ENCODE assay signal across 16 cellular contexts in the genomic region with DNA sequence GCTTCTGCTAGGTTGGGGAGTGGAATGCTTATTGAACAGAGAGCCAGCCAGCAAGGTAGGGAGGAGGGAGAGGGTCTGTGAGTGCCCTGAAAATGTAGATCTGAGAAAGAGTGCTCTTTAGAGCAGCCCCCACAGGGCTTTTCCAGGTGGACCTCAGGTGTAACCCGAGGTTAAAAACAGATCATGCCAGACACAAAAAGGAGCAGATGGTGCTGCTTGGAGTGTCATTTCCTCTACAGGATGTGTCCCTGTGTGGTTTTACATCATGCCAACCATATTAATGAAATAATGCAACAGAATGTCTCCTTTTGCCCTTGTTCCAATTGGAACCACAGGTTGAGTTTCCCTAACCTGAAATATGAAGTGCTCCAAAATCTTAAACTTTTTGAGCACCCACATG. TPM values are rescaled to one million over a fixed set of nuclear protein-coding genes. Genes with fewer than 3 reads are reported as not detected.
DNase-seq lines count a peak whose midpoint lies in the region; ATAC-seq and TF ChIP-seq lines count a peak whose summit lies in the region.
"Had no signal": no experiment of that assay in that cellular context is flagged by ENCODE, and none has a peak within 500 bp of the region (broad histone marks: within the 10 kb centered on the region; RNA-seq: fewer than 3 reads in every experiment).

No MANE protein-coding gene starts in this region.

- peak; percentile 40 for DNase-seq in DMS53 (lab: John Stamatoyannopoulos, UW)
- no peak for DNase-seq in DMS53 treated with DMSO at 0.1 percent for 48 hours (lab: John Stamatoyannopoulos, UW; ENCODE audit: unreplicated experiment)
- DNase-seq in adrenal gland: no peak
- no peak for DNase-seq in psoas muscle
- DNase-seq in HPDE6-E6E7 (ENCODE audit: extremely low spot score): no peak
- no peak for DNase-seq in SK-N-SH
- DNase-seq: amniotic stem cell, NCI-H2107 had no signal

- no peak for TF ChIP-seq CTCF in adrenal gland (IDR thresholded peaks at IDR 0.05)
- TF ChIP-seq CTCF in psoas muscle (IDR thresholded peaks at IDR 0.05): no peak
- no peak for TF ChIP-seq CTCF in SK-N-SH (IDR thresholded peaks at IDR 0.05)

- no peak for TF ChIP-seq RAD21 in SK-N-SH (IDR thresholded peaks at IDR 0.05; ENCODE audit: low read length)

- H3K4me3 ChIP-seq in adrenal gland (no peak overlapping the region), psoas muscle (no peak overlapping the region), SK-N-SH (ENCODE audit: low read depth in 2 of 2, low read length in 1 of 2) (no peak overlapping the region)

- H3K27me3 ChIP-seq in adrenal gland (no peaks in the 10 kb centered on the region), psoas muscle (ENCODE audit: insufficient read depth in 3 of 3, low read length in 2 of 3) (no peaks in the 10 kb centered on the region), SK-N-SH (ENCODE audit: insufficient read depth) (no peaks in the 10 kb centered on the region)

- TF ChIP-seq POLR2A in adrenal gland (IDR thresholded peaks at IDR 0.05): no peak

- H3K27ac ChIP-seq in adrenal gland: peak overlapping the region in 4 of 5 donors; percentile 10 to 97 (median 54)
- peak overlapping the region; percentile 97 for H3K27ac ChIP-seq in psoas muscle
- no peak overlapping the region for H3K27ac ChIP-seq in SK-N-SH (ENCODE audit: low read depth in 2 of 2, low read length in 1 of 2)
- H3K27ac ChIP-seq: VCaP had no signal

- peaks cover 5% of the 10 kb centered on the region for H3K36me3 Mint-ChIP-seq in IgD-negative memory B cell

- intact Hi-C loops in adrenal gland (cut with DNase I) (no loop called here), psoas muscle (cut with DNase I) (no loop called here)

- H2AFZ ChIP-seq in SK-N-SH (ENCODE audit: low read depth): no peak overlapping the region

- H3K4me2 ChIP-seq in SK-N-SH: no peak overlapping the region

- H3K4me1 ChIP-seq in adrenal gland (replicated peaks in 1 of 2) (peaks cover 62 to 100% of the 10 kb centered on the region in 2 donors), psoas muscle (peaks cover 86% of the 10 kb centered on the region), SK-N-SH (ENCODE audit: control insufficient read depth in 1 of 2, insufficient read depth in 2 of 2, low read depth in 1 of 2, low read length in 1 of 2) (peaks cover 12 to 19% of the 10 kb centered on the region in 2 experiments; a peak in 3 of 4 replicates)

- 49 to 83% (median 65%) methylated on average over 1 of the region's 1 CpG for WGBS in adrenal gland, 4 donors
- 47 to 56% (median 53%) methylated on average over 1 of the region's 1 CpG for WGBS in psoas muscle, 3 donors
- WGBS in SK-N-SH (ENCODE audit: low lambda C conversion rate): 57% methylated on average over 1 of the region's 1 CpG

- no peaks in the 10 kb centered on the region for H3K27me3 Mint-ChIP-seq in IgD-negative memory B cell

- no peaks in the 10 kb centered on the region for H3K9me3 ChIP-seq in adrenal gland (replicated peaks in 1 of 3)
- H3K9me3 ChIP-seq in psoas muscle: no peaks in the 10 kb centered on the region
- H3K9me3 ChIP-seq in SK-N-SH: no peaks in the 10 kb centered on the region

- TF ChIP-seq EP300 in SK-N-SH (IDR thresholded peaks at IDR 0.05; ENCODE audit: borderline replicate concordance in 1 of 2, low read depth in 1 of 2, low read length in 1 of 2): no peak

- H3F3A ChIP-seq in SK-N-SH (replicated peaks; ENCODE audit: insufficient read depth): peaks cover 11% of the 10 kb centered on the region

- H3K9me3 Mint-ChIP-seq in IgD-negative memory B cell: no peaks in the 10 kb centered on the region

- H3K9ac ChIP-seq in SK-N-SH: no peak overlapping the region

- peak overlapping the region in 3 of 4 donors; percentile 69 to 87 (median 86) for H3K4me3 Mint-ChIP-seq in IgD-negative memory B cell

- H3K36me3 ChIP-seq in adrenal gland (replicated peaks in 1 of 2) (no peaks in the 10 kb centered on the region), psoas muscle (ENCODE audit: insufficient read depth in 1 of 2, low read depth in 1 of 2) (peaks cover 0 to 2% of the 10 kb centered on the region in 2 donors), SK-N-SH (replicated peaks in 1 of 2; ENCODE audit: control insufficient read depth in 1 of 2, insufficient read depth in 2 of 2, low read length in 1 of 2) (no peaks in the 10 kb centered on the region)

- H3K9me2 ChIP-seq in SK-N-SH: no peaks in the 10 kb centered on the region

- no peaks in the 10 kb centered on the region for H4K20me1 ChIP-seq in SK-N-SH (ENCODE audit: insufficient read depth)

- POLR2A ChIA-PET in SK-N-SH (lab: Yijun Ruan, JAX): no interaction called here

- ATAC-seq in psoas muscle (no peak), HG02852 (IDR thresholded peaks at IDR 0.05; ENCODE audit: unreplicated experiment) (no peak)
- ATAC-seq: HepG2, sciatic nerve had no signal

- CTCF ChIA-PET in SK-N-SH (lab: Yijun Ruan, JAX): interaction anchor here (0.9 kb wide), 1 partner anchor 109 kb away, joined by 3 read pairs; no protein-coding TSS in a partner anchor

- H3K27ac Mint-ChIP-seq in IgD-negative memory B cell: peak overlapping the region; percentile 68 to 98 (median 90)

- H3K79me2 ChIP-seq in SK-N-SH (ENCODE audit: insufficient read depth): peaks cover 75% of the 10 kb centered on the region

- H3K4me1 Mint-ChIP-seq in IgD-negative memory B cell: peaks cover 63 to 91% (median 82%) of the 10 kb centered on the region in 3 donors

TF ChIP-seq in SK-N-SH, 30 proteins besides CTCF, POLR2A, EP300 and RAD21 (continues in another document):
- TF ChIP-seq FOSL2 (IDR thresholded peaks at IDR 0.05; ENCODE audit: borderline replicate concordance, low read depth) (no peak), RXRA (IDR thresholded peaks at IDR 0.05; ENCODE audit: borderline replicate concordance, low read depth) (no peak), SIN3A (IDR thresholded peaks at IDR 0.05; ENCODE audit: borderline replicate concordance, low read depth, low read length) (no peak), CHD2 (IDR thresholded peaks at IDR 0.05; ENCODE audit: low read length, partially characterized antibody) (no peak), SMC3 (IDR thresholded peaks at IDR 0.05; ENCODE audit: low read depth, low read length) (no peak), GABPA (IDR thresholded peaks at IDR 0.05; ENCODE audit: low read depth) (no peak), YY1 (IDR thresholded peaks at IDR 0.05; ENCODE audit: low read depth) (no peak), ELF1 (IDR thresholded peaks at IDR 0.05) (no peak), MEF2A (IDR thresholded peaks at IDR 0.05; ENCODE audit: borderline replicate concordance, low read depth) (no peak), EZH2phosphoT487 (IDR thresholded peaks at IDR 0.05; ENCODE audit: borderline replicate concordance, low read depth) (no peak), RFX5 (IDR thresholded peaks at IDR 0.05; ENCODE audit: low read length) (no peak), RCOR1 (IDR thresholded peaks at IDR 0.05; ENCODE audit: low read length) (no peak), FOXJ3 (CRISPR knock-in tag; IDR thresholded peaks at IDR 0.05) (no peak), TEAD4 (IDR thresholded peaks at IDR 0.05; ENCODE audit: borderline replicate concordance, insufficient read depth) (no peak), TCF12 (IDR thresholded peaks at IDR 0.05) (no peak)
- TF ChIP-seq, protein P1, sequence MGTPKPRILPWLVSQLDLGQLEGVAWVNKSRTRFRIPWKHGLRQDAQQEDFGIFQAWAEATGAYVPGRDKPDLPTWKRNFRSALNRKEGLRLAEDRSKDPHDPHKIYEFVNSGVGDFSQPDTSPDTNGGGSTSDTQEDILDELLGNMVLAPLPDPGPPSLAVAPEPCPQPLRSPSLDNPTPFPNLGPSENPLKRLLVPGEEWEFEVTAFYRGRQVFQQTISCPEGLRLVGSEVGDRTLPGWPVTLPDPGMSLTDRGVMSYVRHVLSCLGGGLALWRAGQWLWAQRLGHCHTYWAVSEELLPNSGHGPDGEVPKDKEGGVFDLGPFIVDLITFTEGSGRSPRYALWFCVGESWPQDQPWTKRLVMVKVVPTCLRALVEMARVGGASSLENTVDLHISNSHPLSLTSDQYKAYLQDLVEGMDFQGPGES (IDR thresholded peaks at IDR 0.05; ENCODE audit: low read depth, low read length): no peak
- TF ChIP-seq, protein P2, sequence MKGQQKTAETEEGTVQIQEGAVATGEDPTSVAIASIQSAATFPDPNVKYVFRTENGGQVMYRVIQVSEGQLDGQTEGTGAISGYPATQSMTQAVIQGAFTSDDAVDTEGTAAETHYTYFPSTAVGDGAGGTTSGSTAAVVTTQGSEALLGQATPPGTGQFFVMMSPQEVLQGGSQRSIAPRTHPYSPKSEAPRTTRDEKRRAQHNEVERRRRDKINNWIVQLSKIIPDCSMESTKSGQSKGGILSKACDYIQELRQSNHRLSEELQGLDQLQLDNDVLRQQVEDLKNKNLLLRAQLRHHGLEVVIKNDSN (IDR thresholded peaks at IDR 0.05; ENCODE audit: borderline replicate concordance, low read depth): no peak
- TF ChIP-seq, protein P3, sequence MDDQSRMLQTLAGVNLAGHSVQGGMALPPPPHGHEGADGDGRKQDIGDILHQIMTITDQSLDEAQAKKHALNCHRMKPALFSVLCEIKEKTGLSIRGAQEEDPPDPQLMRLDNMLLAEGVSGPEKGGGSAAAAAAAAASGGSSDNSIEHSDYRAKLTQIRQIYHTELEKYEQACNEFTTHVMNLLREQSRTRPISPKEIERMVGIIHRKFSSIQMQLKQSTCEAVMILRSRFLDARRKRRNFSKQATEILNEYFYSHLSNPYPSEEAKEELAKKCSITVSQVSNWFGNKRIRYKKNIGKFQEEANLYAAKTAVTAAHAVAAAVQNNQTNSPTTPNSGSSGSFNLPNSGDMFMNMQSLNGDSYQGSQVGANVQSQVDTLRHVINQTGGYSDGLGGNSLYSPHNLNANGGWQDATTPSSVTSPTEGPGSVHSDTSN (IDR thresholded peaks at IDR 0.05): no peak

RNA-seq across cellular contexts. Expression of a gene that starts 6.4 kb away (rescaled TPM):
- polyA plus RNA-seq in IgD-negative memory B cell (14.3 TPM), adrenal gland (10 to 100 TPM in 1 of 3 donors, 1 to 10 TPM in 2; 7.8 to 22.8 (median 9.3) TPM), psoas muscle (10 to 100 TPM in 2 of 3 donors, 1 to 10 TPM in 1; 6.9 to 13.3 (median 11.7) TPM), SK-N-SH (2012; rRNA removed) (8.5 and 9.5 TPM in 2 replicates)
- total RNA-seq in adrenal gland (10 to 100 TPM; 33.3 to 75.5 (median 52.0) TPM), psoas muscle (10 to 100 TPM; 14.9 to 23.4 (median 22.4) TPM)
- polyA plus RNA-seq in SK-N-SH (2012; cell fraction: cytosol; rRNA removed): 5.2 and 7.2 TPM in 2 replicates
- polyA plus RNA-seq in SK-N-SH (2012; cell fraction: nucleus; rRNA removed): 16.8 and 20.7 TPM in 2 replicates

RNA-seq across cellular contexts. Expression of a gene that starts 43.1 kb away (rescaled TPM):
- polyA plus RNA-seq in IgD-negative memory B cell (not detected), adrenal gland (under 1 TPM in 2 of 3 donors, not detected in 1; 0.07 to 0.40 TPM), psoas muscle (not detected), SK-N-SH (2012; rRNA removed) (not detected in 2 replicates)
- total RNA-seq in adrenal gland (under 1 TPM in 6 of 8 donors, not detected in 2; 0.04 to 0.61 (median 0.34) TPM), psoas muscle (not detected)
- not detected in 2 replicates for polyA plus RNA-seq in SK-N-SH (2012; cell fraction: cytosol; rRNA removed)
- polyA plus RNA-seq in SK-N-SH (2012; cell fraction: nucleus; rRNA removed): not detected in 2 replicates
- total RNA-seq: A172, HepG2, mononuclear cell, RPMI7951, sciatic nerve had no signal
- polyA plus RNA-seq: HepG2 had no signal

Comparison
In these comparisons a context has a peak if more than half of its experiments do, and no peak if none do; other contexts are left out.
1. H3K27ac ChIP-seq: peak in adrenal gland (4 of 5) and psoas muscle (single experiment); none in SK-N-SH (0 of 2).